13 cellular contexts compared by ENCODE assay signal in the genomic region with DNA sequence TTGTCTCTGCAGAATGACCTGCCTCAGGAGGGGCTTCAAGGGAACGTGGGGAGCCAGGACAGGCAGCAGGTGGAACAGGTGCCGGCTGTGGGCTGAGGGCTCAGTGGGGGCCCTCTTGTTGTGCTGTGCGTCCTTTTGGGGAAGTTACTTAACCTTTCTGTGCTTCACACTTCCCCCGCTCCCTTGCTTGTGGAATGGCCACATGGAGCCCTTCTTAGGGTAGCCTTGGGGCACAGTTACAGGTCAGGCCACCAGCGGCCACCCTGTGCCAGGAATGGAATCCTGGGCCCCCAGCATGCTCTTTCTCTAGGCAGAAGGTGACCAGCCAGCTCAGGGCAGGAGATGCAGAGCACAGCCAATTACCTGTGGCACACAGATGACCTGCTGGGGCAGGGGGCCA. TPM values are rescaled to one million over a fixed set of nuclear protein-coding genes. Genes with fewer than 3 reads are reported as not detected.
DNase-seq lines count a peak whose midpoint lies in the region; ATAC-seq and TF ChIP-seq lines count a peak whose summit lies in the region.
"Had no signal": no experiment of that assay in that cellular context is flagged by ENCODE, and none has a peak within 500 bp of the region (broad histone marks: within the 10 kb centered on the region; RNA-seq: fewer than 3 reads in every experiment).

No MANE protein-coding gene starts in this region.

- H2AK5ac ChIP-seq in IMR-90 (ENCODE audit: low read depth, low read length) = peak overlapping the region; percentile 50

- peak; percentile 59 for DNase-seq in NK-92 treated with Interleukin-12 subunit alpha and Interleukin-12 subunit beta, amount 100 ng/mL, for 24 hours (lab: John Stamatoyannopoulos, UW)
- DNase-seq in NK-92 (lab: John Stamatoyannopoulos, UW; ENCODE audit: unreplicated experiment) (no peak), IMR-90 (no peak), LoVo (ENCODE audit: low spot score) (no peak), testis (no peak)
- DNase-seq in activated CD8-positive, alpha-beta T cell treated with anti-CD3 and anti-CD28 coated beads, Interleukin-2, amount 10 ng/mL, durations not matched to agents 7 days and 5 days = no peak
- DNase-seq in naive thymus-derived CD8-positive, alpha-beta T cell = no peak
- DNase-seq: activated CD4-positive, alpha-beta T cell treated with anti-CD3 and anti-CD28 coated beads, Interleukin-2, amount 50 U/mL, for 1 hour; NCI-H2171 had no signal

- H4K5ac ChIP-seq in IMR-90 (ENCODE audit: low read depth, low read length) = peak overlapping the region; percentile 21; the same call in 1 of the 2 replicates

- H3K4me1 Mint-ChIP-seq in activated CD8-positive, alpha-beta T cell treated with anti-CD3 and anti-CD28 coated beads, Interleukin-2, amount 10 ng/mL, durations not matched to agents 7 days and 5 days (ENCODE audit: low read depth) = peaks cover 62% of the 10 kb centered on the region
- peaks cover 43 to 70% (median 61%) of the 10 kb centered on the region in 4 donors for H3K4me1 Mint-ChIP-seq in naive thymus-derived CD8-positive, alpha-beta T cell

- H2BK20ac ChIP-seq in IMR-90 (ENCODE audit: low read depth, low read length) = 0 out of 2 replicates have a peak overlapping the region, but pooled peaks have one; percentile 13

- in situ Hi-C loops in IMR-90 (cut with MboI; ENCODE audit: low sequenced_read_pairs) = no loop called here

- peak overlapping the region; percentile 89 for H3K4me3 Mint-ChIP-seq in activated CD8-positive, alpha-beta T cell treated with anti-CD3 and anti-CD28 coated beads, Interleukin-2, amount 10 ng/mL, durations not matched to agents 7 days and 5 days
- H3K4me3 Mint-ChIP-seq in naive thymus-derived CD8-positive, alpha-beta T cell = peak overlapping the region; percentile 86 to 98 (median 94)

- peak overlapping the region; percentile 20; the same call in 1 of the 2 replicates for H3K9ac ChIP-seq in IMR-90 (ENCODE audit: low read depth, low read length)

- POLR2A ChIA-PET in IMR-90 (lab: Charles Lee; ENCODE audit: unreplicated experiment) = no interaction called here
- POLR2A ChIA-PET in activated CD8-positive, alpha-beta T cell treated with anti-CD3 and anti-CD28 coated beads, Interleukin-2, amount 10 ng/mL, durations not matched to agents 7 days and 5 days (lab: Charles Lee) = no interaction called here
- POLR2A ChIA-PET in naive thymus-derived CD8-positive, alpha-beta T cell (lab: Charles Lee) = no interaction called here

- H2AK9ac ChIP-seq in IMR-90 (replicated peaks; ENCODE audit: low read depth, low read length, poor library complexity) = peak overlapping the region; percentile 86

- TF ChIP-seq POLR2A in IMR-90 (IDR thresholded peaks at IDR 0.05; ENCODE audit: low read depth, low read length) (no peak; the same call in 1 of the 2 replicates), testis (IDR thresholded peaks at IDR 0.05) (no peak)

- H3K14ac ChIP-seq in IMR-90 (replicated peaks; ENCODE audit: low read depth, low read length) = peak overlapping the region; percentile 57; the same call in 1 of the 2 replicates

- H3K18ac ChIP-seq in IMR-90 (ENCODE audit: low read depth, low read length) = 0 out of 2 replicates have a peak overlapping the region, but pooled peaks have one; percentile 6

- no peaks in the 10 kb centered on the region for H3K9me3 Mint-ChIP-seq in activated CD8-positive, alpha-beta T cell treated with anti-CD3 and anti-CD28 coated beads, Interleukin-2, amount 10 ng/mL, durations not matched to agents 7 days and 5 days (ENCODE audit: insufficient read depth)
- H3K9me3 Mint-ChIP-seq in naive thymus-derived CD8-positive, alpha-beta T cell = no peaks in the 10 kb centered on the region

- no peak for TF ChIP-seq CTCF in IMR-90 (conservative IDR thresholded peaks at IDR 0.05; ENCODE audit: low read depth, low read length)
- no peak for TF ChIP-seq CTCF in testis (IDR thresholded peaks at IDR 0.05)

- H3K4me2 ChIP-seq in IMR-90 (ENCODE audit: low read depth, low read length) = peak overlapping the region; percentile 40

- H4K91ac ChIP-seq in IMR-90 (ENCODE audit: insufficient read depth, low read depth, low read length) = peak overlapping the region; percentile 68; the same call in 1 of the 2 replicates

- H3K4me3 ChIP-seq in IMR-90 (ENCODE audit: insufficient read depth, low read depth, low read length) = no peak overlapping the region
- no peak overlapping the region for H3K4me3 ChIP-seq in testis
- H3K4me3 ChIP-seq: mucosa of descending colon, smooth muscle cell had no signal

- H2BK120ac ChIP-seq in IMR-90 (ENCODE audit: low read depth, low read length) = peak overlapping the region; percentile 68; the same call in 1 of the 2 replicates

- H4K20me1 ChIP-seq in IMR-90 (ENCODE audit: insufficient read depth, low read length) = no peaks in the 10 kb centered on the region

- no peaks in the 10 kb centered on the region for H3K27me3 ChIP-seq in IMR-90 (ENCODE audit: control insufficient read depth, insufficient read depth, low read length)
- H3K27me3 ChIP-seq in testis = no peaks in the 10 kb centered on the region

- peaks cover 30% of the 10 kb centered on the region; the same call in 1 of the 2 replicates for H3K36me3 ChIP-seq in IMR-90 (ENCODE audit: control insufficient read depth, insufficient read depth, low read length)
- no peaks in the 10 kb centered on the region for H3K36me3 ChIP-seq in testis (ENCODE audit: low read depth, missing control alignments)

- peak overlapping the region; percentile 44 for H2AFZ ChIP-seq in IMR-90 (replicated peaks; ENCODE audit: low read length, poor library complexity)

- H4K8ac ChIP-seq in IMR-90 (ENCODE audit: low read depth in 2 of 2, low read length in 2 of 2) = peak overlapping the region; percentile 22 to 35; a peak in 2 of 4 replicates

- dilution Hi-C loops in IMR-90 (cut with HindIII; ENCODE audit: low sequenced_read_pairs, unreplicated experiment) = no loop called here

- peak overlapping the region; percentile 40; the same call in 1 of the 2 replicates for H3K23ac ChIP-seq in IMR-90 (ENCODE audit: low read depth, low read length)

- H3K9me3 ChIP-seq in IMR-90 (ENCODE audit: control insufficient read depth, insufficient read depth, low read length) (no peaks in the 10 kb centered on the region), testis (no peaks in the 10 kb centered on the region)
- H3K9me3 ChIP-seq: mucosa of descending colon had no signal

- TF ChIP-seq RAD21 in IMR-90 (IDR thresholded peaks at IDR 0.05; ENCODE audit: low read length) = no peak

- peak overlapping the region; percentile 26 for H2BK5ac ChIP-seq in IMR-90 (ENCODE audit: low read depth, low read length, poor library complexity, severe bottlenecking)

- H3K27me3 Mint-ChIP-seq in activated CD8-positive, alpha-beta T cell treated with anti-CD3 and anti-CD28 coated beads, Interleukin-2, amount 10 ng/mL, durations not matched to agents 7 days and 5 days (ENCODE audit: low read depth) = no peaks in the 10 kb centered on the region
- H3K27me3 Mint-ChIP-seq in naive thymus-derived CD8-positive, alpha-beta T cell = no peaks in the 10 kb centered on the region

- H3K36me3 Mint-ChIP-seq in activated CD8-positive, alpha-beta T cell treated with anti-CD3 and anti-CD28 coated beads, Interleukin-2, amount 10 ng/mL, durations not matched to agents 7 days and 5 days (ENCODE audit: low read depth) = peaks cover 58% of the 10 kb centered on the region
- peaks cover 0 to 49% (median under 1%) of the 10 kb centered on the region in 3 donors for H3K36me3 Mint-ChIP-seq in naive thymus-derived CD8-positive, alpha-beta T cell

- H2BK15ac ChIP-seq in IMR-90 (ENCODE audit: low read depth, low read length) = peak overlapping the region; percentile 68; the same call in 1 of the 3 replicates

- intact Hi-C loops in IMR-90 (cut with micrococcal nuclease) (loop anchor here (10.0 kb wide), 1 partner anchor 512 kb away; no protein-coding TSS in a partner anchor), testis (cut with DNase I; ENCODE audit: low total_unique reads) (no loop called here)

- BruUV-seq in IMR-90 (replicated peaks; lab: Mats Ljungman, UMichigan) = no TSS peak

- no peak for ATAC-seq in IMR-90 (ENCODE audit: low read depth)
- no peak for ATAC-seq in activated CD8-positive, alpha-beta T cell treated with anti-CD3 and anti-CD28 coated beads, Interleukin-2, amount 10 ng/mL, durations not matched to agents 7 days and 5 days
- ATAC-seq in naive thymus-derived CD8-positive, alpha-beta T cell = no peak
- ATAC-seq in GM18517 (IDR thresholded peaks at IDR 0.05; ENCODE audit: unreplicated experiment) = no peak
- ATAC-seq: mucosa of descending colon had no signal

- H3K27ac Mint-ChIP-seq in activated CD8-positive, alpha-beta T cell treated with anti-CD3 and anti-CD28 coated beads, Interleukin-2, amount 10 ng/mL, durations not matched to agents 7 days and 5 days = peak overlapping the region; percentile 94
- peak overlapping the region; percentile 88 to 96 (median 92) for H3K27ac Mint-ChIP-seq in naive thymus-derived CD8-positive, alpha-beta T cell

- 44% methylated on average over 3 of the region's 5 CpGs; no CpG with 5 or more reads in 1 of the 2 experiments for WGBS in IMR-90 (ENCODE audit: extremely low coverage in 2 of 2, insufficient read length in 1 of 2), 2 experiments
- WGBS in testis, 2 donors = 46 to 73% methylated on average over 5 of the region's 5 CpGs

- no peak overlapping the region for H3K56ac ChIP-seq in IMR-90 (ENCODE audit: extremely low read depth, insufficient read depth, low read length)

- CTCF ChIA-PET in IMR-90 (lab: Yijun Ruan, JAX) = interaction anchor here (0.6 kb wide), 1 partner anchor 10 kb away, joined by 3 read pairs; no protein-coding TSS in a partner anchor
- CTCF ChIA-PET in activated CD8-positive, alpha-beta T cell treated with anti-CD3 and anti-CD28 coated beads, Interleukin-2, amount 10 ng/mL, durations not matched to agents 7 days and 5 days (lab: Charles Lee) = interaction anchor here (7.3 kb wide), 1 partner anchor 11 kb away, joined by 77 read pairs; no protein-coding TSS in a partner anchor

- peak overlapping the region; percentile 49; the same call in 1 of the 2 replicates for H3K27ac ChIP-seq in IMR-90 (ENCODE audit: insufficient read depth, low read length)
- H3K27ac ChIP-seq in testis = no peak overlapping the region
- H3K27ac ChIP-seq: 22Rv1 had no signal

- H3K9me1 ChIP-seq in IMR-90 (ENCODE audit: insufficient read depth, low read length) = peaks cover 8% of the 10 kb centered on the region

- H3K4ac ChIP-seq in IMR-90 (ENCODE audit: low read depth, low read length) = peak overlapping the region; percentile 62

- H3K4me1 ChIP-seq in IMR-90 (ENCODE audit: control insufficient read depth, insufficient read depth, low read length) (peaks cover 22% of the 10 kb centered on the region), testis (no peaks in the 10 kb centered on the region)

- H3K79me1 ChIP-seq in IMR-90 (ENCODE audit: low read depth in 1 of 2, low read length in 2 of 2) = peaks cover 19 to 28% of the 10 kb centered on the region in 2 experiments

RNA-seq across cellular contexts. Expression of gene IKBKE, which starts 2.6 kb away (rescaled TPM):
- total RNA-seq in IMR-90 (2012; rRNA removed) (21.4 and 24.0 TPM in 2 replicates), testis (1 to 10 TPM in 1 of 2 donors, under 1 TPM in 1; 0.99 to 1.0 TPM)
- polyA plus RNA-seq in IMR-90 (2012; rRNA removed) (20.3 and 21.0 TPM in 2 replicates), testis (ENCODE audit: insufficient read depth, low read depth, low replicate concordance) (1.6 TPM)
- 14.8 and 17.1 TPM in 2 replicates for polyA plus RNA-seq in IMR-90 (2012; cell fraction: cytosol; rRNA removed)
- 47.3 and 62.4 TPM in 2 replicates for polyA plus RNA-seq in IMR-90 (2012; cell fraction: nucleus; rRNA removed; ENCODE audit: low replicate concordance)
- total RNA-seq in activated CD8-positive, alpha-beta T cell treated with anti-CD3 and anti-CD28 coated beads, Interleukin-2, amount 10 ng/mL, durations not matched to agents 7 days and 5 days = 10 to 100 TPM; 68.3 to 70.1 TPM
- total RNA-seq in naive thymus-derived CD8-positive, alpha-beta T cell = 10 to 100 TPM; 82.9 to 87.3 TPM
- 10 to 100 TPM; 40.5 to 57.0 (median 55.5) TPM for polyA plus RNA-seq in naive thymus-derived CD8-positive, alpha-beta T cell

RNA-seq across cellular contexts. Expression of gene RASSF5, which starts 34.4 kb away (rescaled TPM):
- 0.18 and 0.56 TPM in 2 replicates for total RNA-seq in IMR-90 (2012; rRNA removed)
- polyA plus RNA-seq in IMR-90 (2012; rRNA removed) = 1.1 TPM in 2 replicates
- 0.39 and 1.2 TPM in 2 replicates for polyA plus RNA-seq in IMR-90 (2012; cell fraction: cytosol; rRNA removed)
- 2.3 and 3.2 TPM in 2 replicates for polyA plus RNA-seq in IMR-90 (2012; cell fraction: nucleus; rRNA removed; ENCODE audit: low replicate concordance)
- 100 to 1,000 TPM; 192 to 195 TPM for total RNA-seq in activated CD8-positive, alpha-beta T cell treated with anti-CD3 and anti-CD28 coated beads, Interleukin-2, amount 10 ng/mL, durations not matched to agents 7 days and 5 days
- total RNA-seq in naive thymus-derived CD8-positive, alpha-beta T cell = 100 to 1,000 TPM; 224 to 229 TPM
- polyA plus RNA-seq in naive thymus-derived CD8-positive, alpha-beta T cell = 100 to 1,000 TPM; 233 to 358 (median 291) TPM
- 1 to 10 TPM; 4.3 to 8.4 TPM for total RNA-seq in testis
- polyA plus RNA-seq in testis (ENCODE audit: insufficient read depth, low read depth, low replicate concordance) = 5.9 TPM

Comparison
In these comparisons a context has a peak if more than half of its experiments do, and no peak if none do; other contexts are left out.
1. RNA of gene IKBKE, which starts 2.6 kb away (total RNA-seq): 82.9 to 87.3 TPM in naive thymus-derived CD8-positive, alpha-beta T cell, 68.3 to 70.1 TPM in activated CD8-positive, alpha-beta T cell treated with anti-CD3 and anti-CD28 coated beads, Interleukin-2, amount 10 ng/mL, durations not matched to agents 7 days and 5 days and 21.4 to 24.0 TPM in IMR-90; 0.99 to 1.0 TPM in testis; every median in the first group is over 10 times any median in the second.
2. RNA of gene RASSF5, which starts 34.4 kb away (total RNA-seq): 224 to 229 TPM in naive thymus-derived CD8-positive, alpha-beta T cell and 192 to 195 TPM in activated CD8-positive, alpha-beta T cell treated with anti-CD3 and anti-CD28 coated beads, Interleukin-2, amount 10 ng/mL, durations not matched to agents 7 days and 5 days; 4.3 to 8.4 TPM in testis and 0.18 to 0.56 TPM in IMR-90; every median in the first group is over 10 times any median in the second.